7 cellular contexts compared by ENCODE assay signal in the genomic region with DNA sequence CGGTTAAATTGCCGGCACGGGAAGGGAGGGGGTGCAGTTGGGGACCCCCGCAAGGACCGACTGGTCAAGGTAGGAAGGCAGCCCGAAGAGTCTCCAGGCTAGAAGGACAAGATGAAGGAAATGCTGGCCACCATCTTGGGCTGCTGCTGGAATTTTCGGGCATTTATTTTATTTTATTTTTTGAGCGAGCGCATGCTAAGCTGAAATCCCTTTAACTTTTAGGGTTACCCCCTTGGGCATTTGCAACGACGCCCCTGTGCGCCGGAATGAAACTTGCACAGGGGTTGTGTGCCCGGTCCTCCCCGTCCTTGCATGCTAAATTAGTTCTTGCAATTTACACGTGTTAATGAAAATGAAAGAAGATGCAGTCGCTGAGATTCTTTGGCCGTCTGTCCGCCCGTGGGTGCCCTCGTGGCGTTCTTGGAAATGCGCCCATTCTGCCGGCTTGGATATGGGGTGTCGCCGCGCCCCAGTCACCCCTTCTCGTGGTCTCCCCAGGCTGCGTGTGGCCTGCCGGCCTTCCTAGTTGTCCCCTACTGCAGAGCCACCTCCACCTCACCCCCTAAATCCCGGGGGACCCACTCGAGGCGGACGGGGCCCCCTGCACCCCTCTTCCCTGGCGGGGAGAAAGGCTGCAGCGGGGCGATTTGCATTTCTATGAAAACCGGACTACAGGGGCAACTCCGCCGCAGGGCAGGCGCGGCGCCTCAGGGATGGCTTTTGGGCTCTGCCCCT. TPM values are rescaled to one million over a fixed set of nuclear protein-coding genes. Genes with fewer than 3 reads are reported as not detected.
DNase-seq lines count a peak whose midpoint lies in the region; ATAC-seq and TF ChIP-seq lines count a peak whose summit lies in the region.

No MANE protein-coding gene starts in this region.

- peak overlapping the region; percentile 96 for H3K4me3 Mint-ChIP-seq in HFFc6
- H3K4me3 Mint-ChIP-seq in activated CD4-positive, alpha-beta memory T cell treated with anti-CD3 and anti-CD28 coated beads, Interleukin-2, amount 10 ng/mL, durations not matched to agents 7 days and 5 days: no peak overlapping the region

- H3K9me3 ChIP-seq in left ventricle myocardium inferior (replicated peaks) (no peaks in the 10 kb centered on the region), sigmoid colon (no peaks in the 10 kb centered on the region)

- no peak for TF ChIP-seq POLR2A in sigmoid colon (IDR thresholded peaks at IDR 0.05)

- H3K27ac Mint-ChIP-seq in HFFc6: peak overlapping the region; percentile 98
- H3K27ac Mint-ChIP-seq in activated CD4-positive, alpha-beta memory T cell treated with anti-CD3 and anti-CD28 coated beads, Interleukin-2, amount 10 ng/mL, durations not matched to agents 7 days and 5 days: peak overlapping the region; percentile 8

- DNase-seq in HFFc6 (peak; percentile 63), left ventricle myocardium inferior (peak; percentile 44), sigmoid colon (peak; percentile 66), NCI-H526 treated with DMSO at 0.1 percent for 48 hours (lab: John Stamatoyannopoulos, UW) (no peak), NCI-H446 treated with DMSO at 0.1 percent for 48 hours (lab: John Stamatoyannopoulos, UW) (no peak)
- no peak for DNase-seq in activated CD4-positive, alpha-beta memory T cell treated with anti-CD3 and anti-CD28 coated beads, Interleukin-2, amount 10 ng/mL, durations not matched to agents 7 days and 5 days

- no peak for TF ChIP-seq CTCF in HFFc6 (IDR thresholded peaks at IDR 0.05)
- TF ChIP-seq CTCF in left ventricle myocardium inferior (IDR thresholded peaks at IDR 0.05; ENCODE audit: borderline replicate concordance): no peak
- no peak for TF ChIP-seq CTCF in sigmoid colon (IDR thresholded peaks at IDR 0.05)

- H3K36me3 Mint-ChIP-seq in HFFc6 (ENCODE audit: low read depth): peaks cover 25% of the 10 kb centered on the region
- no peaks in the 10 kb centered on the region for H3K36me3 Mint-ChIP-seq in activated CD4-positive, alpha-beta memory T cell treated with anti-CD3 and anti-CD28 coated beads, Interleukin-2, amount 10 ng/mL, durations not matched to agents 7 days and 5 days (ENCODE audit: low read depth)

- 1 to 2% methylated on average over 43 of the region's 43 CpGs for WGBS in sigmoid colon, 2 donors

- POLR2A ChIA-PET in activated CD4-positive, alpha-beta memory T cell treated with anti-CD3 and anti-CD28 coated beads, Interleukin-2, amount 10 ng/mL, durations not matched to agents 7 days and 5 days (lab: Charles Lee): no interaction called here

- H3K27me3 Mint-ChIP-seq in HFFc6 (ENCODE audit: insufficient read depth): peaks cover 27% of the 10 kb centered on the region
- peaks cover 50% of the 10 kb centered on the region for H3K27me3 Mint-ChIP-seq in activated CD4-positive, alpha-beta memory T cell treated with anti-CD3 and anti-CD28 coated beads, Interleukin-2, amount 10 ng/mL, durations not matched to agents 7 days and 5 days

- no peak for TF ChIP-seq EP300 in sigmoid colon (IDR thresholded peaks at IDR 0.05)

- H3K4me1 ChIP-seq in left ventricle myocardium inferior (peaks cover 95% of the 10 kb centered on the region), sigmoid colon (peaks cover 0 to 97% (median 92%) of the 10 kb centered on the region in 4 donors)

- CTCF ChIA-PET in activated CD4-positive, alpha-beta memory T cell treated with anti-CD3 and anti-CD28 coated beads, Interleukin-2, amount 10 ng/mL, durations not matched to agents 7 days and 5 days (lab: Charles Lee): no interaction called here

- peaks cover 9% of the 10 kb centered on the region for H3K27me3 ChIP-seq in left ventricle myocardium inferior (ENCODE audit: low read depth)
- peaks cover 46 to 84% (median 80%) of the 10 kb centered on the region in 3 donors for H3K27me3 ChIP-seq in sigmoid colon

- H3K36me3 ChIP-seq in left ventricle myocardium inferior (peaks cover 17% of the 10 kb centered on the region), sigmoid colon (no peaks in the 10 kb centered on the region)

- peak overlapping the region; percentile 96 for H3K4me3 ChIP-seq in left ventricle myocardium inferior
- peak overlapping the region; percentile 40 to 79 (median 70) for H3K4me3 ChIP-seq in sigmoid colon

- ATAC-seq in HG03565 (IDR thresholded peaks at IDR 0.05; ENCODE audit: unreplicated experiment): no peak

- H3K27ac ChIP-seq in left ventricle myocardium inferior (replicated peaks): peak overlapping the region; percentile 99
- H3K27ac ChIP-seq in sigmoid colon: peak overlapping the region; percentile 79 to 92 (median 86)

- H3K9me3 Mint-ChIP-seq in HFFc6: peaks cover 11% of the 10 kb centered on the region
- H3K9me3 Mint-ChIP-seq in activated CD4-positive, alpha-beta memory T cell treated with anti-CD3 and anti-CD28 coated beads, Interleukin-2, amount 10 ng/mL, durations not matched to agents 7 days and 5 days: no peaks in the 10 kb centered on the region

- peaks cover 27% of the 10 kb centered on the region for H3K4me1 Mint-ChIP-seq in HFFc6 (ENCODE audit: low read depth)
- H3K4me1 Mint-ChIP-seq in activated CD4-positive, alpha-beta memory T cell treated with anti-CD3 and anti-CD28 coated beads, Interleukin-2, amount 10 ng/mL, durations not matched to agents 7 days and 5 days: peaks cover 23% of the 10 kb centered on the region

- intact Hi-C loops in left ventricle myocardium inferior (cut with micrococcal nuclease) (loop anchor here (5.0 kb wide), 1 partner anchor 348 kb away; the partner anchor contains the start of gene MYEOV), sigmoid colon (cut with DNase I) (loop anchor here (5.0 to 10.0 kb wide), 3 partner anchors 348 to 736 kb away; partner anchors contain the start of genes IGHMBP2, MRPL21 and MYEOV)

RNA-seq across cellular contexts. Expression of gene CCND1, which starts 0.5 kb away (rescaled TPM):
- total RNA-seq in HFFc6 (2021; fragmentation: NEBNext Ultra II Directional; extraction: Animal tissue kit (Norgen Biotek cat#: 25700)): 1,000 to 10,000 TPM; 1,259 to 2,084 (median 1,434) TPM
- under 1 TPM; 0.05 to 0.08 TPM for total RNA-seq in activated CD4-positive, alpha-beta memory T cell treated with anti-CD3 and anti-CD28 coated beads, Interleukin-2, amount 10 ng/mL, durations not matched to agents 7 days and 5 days
- total RNA-seq in left ventricle myocardium inferior: 160 TPM
- total RNA-seq in sigmoid colon: 10 to 100 TPM in 3 of 4 donors, 1 to 10 TPM in 1; 7.7 to 56.8 (median 31.1) TPM
- 10 to 100 TPM; 12.0 to 18.8 (median 14.8) TPM for polyA plus RNA-seq in sigmoid colon

RNA-seq across cellular contexts. Expression of gene LTO1, which starts 34.7 kb away (rescaled TPM):
- 10 to 100 TPM; 23.2 to 28.5 (median 25.6) TPM for total RNA-seq in HFFc6 (2021; fragmentation: NEBNext Ultra II Directional; extraction: Animal tissue kit (Norgen Biotek cat#: 25700))
- total RNA-seq in activated CD4-positive, alpha-beta memory T cell treated with anti-CD3 and anti-CD28 coated beads, Interleukin-2, amount 10 ng/mL, durations not matched to agents 7 days and 5 days: 10 to 100 TPM; 23.4 to 25.5 TPM
- total RNA-seq in left ventricle myocardium inferior (8.9 TPM), sigmoid colon (10 to 100 TPM; 19.3 to 42.9 (median 21.0) TPM)
- polyA plus RNA-seq in sigmoid colon: 10 to 100 TPM; 12.0 to 25.7 (median 16.2) TPM

Comparison
In these comparisons a context has a peak if more than half of its experiments do, and no peak if none do; other contexts are left out.
1. DNase-seq: peak in HFFc6 (single experiment), left ventricle myocardium inferior (single experiment) and sigmoid colon (single experiment); none in activated CD4-positive, alpha-beta memory T cell treated with anti-CD3 and anti-CD28 coated beads, Interleukin-2, amount 10 ng/mL, durations not matched to agents 7 days and 5 days (single experiment), NCI-H526 treated with DMSO at 0.1 percent for 48 hours (single experiment) and NCI-H446 treated with DMSO at 0.1 percent for 48 hours (single experiment).
2. RNA of gene CCND1, which starts 0.5 kb away (total RNA-seq): 1,259 to 2,084 TPM in HFFc6, 160 TPM in left ventricle myocardium inferior (single experiment) and 7.7 to 56.8 TPM in sigmoid colon; 0.05 to 0.08 TPM in activated CD4-positive, alpha-beta memory T cell treated with anti-CD3 and anti-CD28 coated beads, Interleukin-2, amount 10 ng/mL, durations not matched to agents 7 days and 5 days; every median in the first group is over 4 times any median in the second.